In genomic region chr12:2811791-2812190, GRCh38 we compare ENCODE assay signal across 8 cellular contexts. TPM values are rescaled to one million over a fixed set of nuclear protein-coding genes. Genes with fewer than 3 reads are reported as not detected.
DNase-seq lines count a peak whose midpoint lies in the region; ATAC-seq and TF ChIP-seq lines count a peak whose summit lies in the region.

No MANE protein-coding gene starts in this region.

- peak overlapping the region; percentile 94 to 99 (median 96) for H3K4me3 Mint-ChIP-seq in CD4-positive, CD25-positive, alpha-beta regulatory T cell
- peak overlapping the region; percentile 45 for H3K4me3 Mint-ChIP-seq in neural crest cell

- peak overlapping the region; percentile 90 for H3K27ac ChIP-seq in CD4-positive, CD25-positive, alpha-beta regulatory T cell (ENCODE audit: insufficient read depth, low read length, poor library complexity, severe bottlenecking)
- peak overlapping the region; percentile 93; the same call in 1 of the 2 replicates for H3K27ac ChIP-seq in MM.1S (ENCODE audit: low read length)
- H3K27ac ChIP-seq in effector memory CD4-positive, alpha-beta T cell (ENCODE audit: insufficient read depth, low read length, poor library complexity, severe bottlenecking) = peak overlapping the region; percentile 87

- ATAC-seq in CD4-positive, CD25-positive, alpha-beta regulatory T cell (ENCODE audit: low read depth in 2 of 2) = no peak
- ATAC-seq in GM21825 (IDR thresholded peaks at IDR 0.05; ENCODE audit: unreplicated experiment) (no peak), HG02678 (IDR thresholded peaks at IDR 0.05; ENCODE audit: unreplicated experiment) (no peak)

- H3K27me3 ChIP-seq in CD4-positive, CD25-positive, alpha-beta regulatory T cell (ENCODE audit: control insufficient read depth, insufficient read depth, low read length) = no peaks in the 10 kb centered on the region
- no peaks in the 10 kb centered on the region for H3K27me3 ChIP-seq in MM.1S (replicated peaks; ENCODE audit: insufficient read depth, low read length)
- H3K27me3 ChIP-seq in effector memory CD4-positive, alpha-beta T cell (replicated peaks; ENCODE audit: control insufficient read depth, insufficient read depth, low read length, poor library complexity, severe bottlenecking) = no peaks in the 10 kb centered on the region

- H2AFZ ChIP-seq in MM.1S (ENCODE audit: low read length) = peak overlapping the region; percentile 59

- no peaks in the 10 kb centered on the region for H3K9me3 Mint-ChIP-seq in CD4-positive, CD25-positive, alpha-beta regulatory T cell
- no peaks in the 10 kb centered on the region for H3K9me3 Mint-ChIP-seq in neural crest cell

- no peaks in the 10 kb centered on the region for H3K9me3 ChIP-seq in CD4-positive, CD25-positive, alpha-beta regulatory T cell (ENCODE audit: control insufficient read depth in 2 of 2, low read length in 2 of 2)
- H3K9me3 ChIP-seq in MM.1S (replicated peaks; ENCODE audit: insufficient read depth, low read length) = no peaks in the 10 kb centered on the region
- H3K9me3 ChIP-seq in effector memory CD4-positive, alpha-beta T cell (ENCODE audit: control insufficient read depth, low read length) = no peaks in the 10 kb centered on the region

- peaks cover 8% of the 10 kb centered on the region; the same call in 1 of the 2 replicates for H3F3A ChIP-seq in MM.1S (ENCODE audit: insufficient read depth, low read length)

- H3K4me3 ChIP-seq in CD4-positive, CD25-positive, alpha-beta regulatory T cell (ENCODE audit: low read depth, low read length) = peak overlapping the region; percentile 97
- peak overlapping the region; percentile 94 for H3K4me3 ChIP-seq in MM.1S (ENCODE audit: low read length)
- H3K4me3 ChIP-seq in effector memory CD4-positive, alpha-beta T cell (ENCODE audit: insufficient read depth, low read depth, low read length, poor library complexity, severe bottlenecking) = peak overlapping the region; percentile 72

- H3K79me2 ChIP-seq in MM.1S (ENCODE audit: low read length) = peaks cover 34% of the 10 kb centered on the region

- H3K9me2 ChIP-seq in MM.1S (replicated peaks; ENCODE audit: insufficient read depth, low read length) = no peaks in the 10 kb centered on the region

- TF ChIP-seq CTCF in MM.1S (IDR thresholded peaks at IDR 0.05; ENCODE audit: low read length) (no peak), neural crest cell (conservative IDR thresholded peaks at IDR 0.05) (no peak)

- peaks cover 22% of the 10 kb centered on the region for H3K4me1 ChIP-seq in CD4-positive, CD25-positive, alpha-beta regulatory T cell (ENCODE audit: control insufficient read depth, insufficient read depth, low read length, poor library complexity, severe bottlenecking)
- peaks cover 9% of the 10 kb centered on the region; the same call in 1 of the 2 replicates for H3K4me1 ChIP-seq in MM.1S (ENCODE audit: low read length)
- peaks cover 16% of the 10 kb centered on the region for H3K4me1 ChIP-seq in effector memory CD4-positive, alpha-beta T cell (ENCODE audit: control insufficient read depth, insufficient read depth, low read length, poor library complexity, severe bottlenecking)

- H3K4me1 Mint-ChIP-seq in CD4-positive, CD25-positive, alpha-beta regulatory T cell = peaks cover 7 to 44% (median 21%) of the 10 kb centered on the region in 4 donors
- peaks cover 14% of the 10 kb centered on the region for H3K4me1 Mint-ChIP-seq in neural crest cell

- peak overlapping the region; percentile 94 for H3K9ac ChIP-seq in MM.1S (ENCODE audit: low read length)

- H3K27ac Mint-ChIP-seq in CD4-positive, CD25-positive, alpha-beta regulatory T cell = peak overlapping the region; percentile 42 to 98 (median 90)
- H3K27ac Mint-ChIP-seq in neural crest cell (ENCODE audit: unreplicated experiment) = no peak overlapping the region

- peaks cover 3% of the 10 kb centered on the region for H3K36me3 Mint-ChIP-seq in CD4-positive, CD25-positive, alpha-beta regulatory T cell
- no peaks in the 10 kb centered on the region for H3K36me3 Mint-ChIP-seq in neural crest cell (ENCODE audit: low read depth)

- H3K27me3 Mint-ChIP-seq in CD4-positive, CD25-positive, alpha-beta regulatory T cell = peaks cover 5% of the 10 kb centered on the region
- H3K27me3 Mint-ChIP-seq in neural crest cell (ENCODE audit: low read depth) = no peaks in the 10 kb centered on the region

- H4K20me1 ChIP-seq in MM.1S (ENCODE audit: insufficient read depth, low read length) = no peaks in the 10 kb centered on the region

- peak overlapping the region; percentile 81 for H3K4me2 ChIP-seq in MM.1S (ENCODE audit: low read depth, low read length)

- DNase-seq in CD4-positive, CD25-positive, alpha-beta regulatory T cell = no peak
- DNase-seq in MM.1S (no peak), neural crest cell (ENCODE audit: low read depth, low spot score) (no peak), cerebellar nuclear complex (lab: John Stamatoyannopoulos, UW) (no peak)
- no peak for DNase-seq in effector memory CD4-positive, alpha-beta T cell
- no peak for DNase-seq in activated effector memory CD4-positive, alpha-beta T cell treated with anti-CD3 and anti-CD28 coated beads, Interleukin-2, amount 50 U/mL, for 16 hours

- peaks cover 5% of the 10 kb centered on the region for H3K36me3 ChIP-seq in CD4-positive, CD25-positive, alpha-beta regulatory T cell (ENCODE audit: control insufficient read depth, insufficient read depth, low read length)
- H3K36me3 ChIP-seq in MM.1S (replicated peaks; ENCODE audit: insufficient read depth, low read length) = no peaks in the 10 kb centered on the region
- H3K36me3 ChIP-seq in effector memory CD4-positive, alpha-beta T cell (ENCODE audit: control insufficient read depth, insufficient read depth, low read length) = no peaks in the 10 kb centered on the region

RNA-seq across cellular contexts. Expression of gene ITFG2, which starts 0.7 kb away (rescaled TPM):
- 80.0 TPM for total RNA-seq in CD4-positive, CD25-positive, alpha-beta regulatory T cell
- 10 to 100 TPM; 38.8 to 53.4 (median 45.5) TPM for polyA plus RNA-seq in CD4-positive, CD25-positive, alpha-beta regulatory T cell
- total RNA-seq in neural crest cell = 38.8 and 43.5 TPM in 2 replicates

RNA-seq across cellular contexts. Expression of gene FKBP4, which starts 17.0 kb away (rescaled TPM):
- total RNA-seq in CD4-positive, CD25-positive, alpha-beta regulatory T cell = 46.6 TPM
- polyA plus RNA-seq in CD4-positive, CD25-positive, alpha-beta regulatory T cell = 10 to 100 TPM; 22.0 to 29.7 (median 27.4) TPM
- 102 and 113 TPM in 2 replicates for total RNA-seq in neural crest cell

RNA-seq across cellular contexts. Expression of gene NRIP2, which starts 23.0 kb away (rescaled TPM):
- total RNA-seq in CD4-positive, CD25-positive, alpha-beta regulatory T cell = not detected
- 1 to 10 TPM in 2 of 4 donors, under 1 TPM in 2; 0.77 to 1.2 (median 1.0) TPM for polyA plus RNA-seq in CD4-positive, CD25-positive, alpha-beta regulatory T cell
- not detected in 2 replicates for total RNA-seq in neural crest cell

RNA-seq across cellular contexts. Expression of gene TEX52, which starts 45.0 kb away (rescaled TPM):
- total RNA-seq in CD4-positive, CD25-positive, alpha-beta regulatory T cell = not detected
- polyA plus RNA-seq in CD4-positive, CD25-positive, alpha-beta regulatory T cell = not detected
- 0.25 TPM in 1 of 2 replicates, not detected in the other for total RNA-seq in neural crest cell
